ENCODE assay signal across 8 cellular contexts in genomic region chr6:27478706-27479318, GRCh38. TPM values are rescaled to one million over a fixed set of nuclear protein-coding genes. Genes with fewer than 3 reads are reported as not detected.
DNase-seq lines count a peak whose midpoint lies in the region; ATAC-seq and TF ChIP-seq lines count a peak whose summit lies in the region.

No MANE protein-coding gene starts in this region.

- H3K36me3 Mint-ChIP-seq in activated T-cell treated with anti-CD3 and anti-CD28 coated beads, Interleukin-2, amount 50 U/mL, for 72 hours (ENCODE audit: insufficient read depth in 2 of 2): peaks cover 1% of the 10 kb centered on the region in 2 donors
- peaks cover 0 to 4% (median 0%) of the 10 kb centered on the region in 5 donors for H3K36me3 Mint-ChIP-seq in naive thymus-derived CD4-positive, alpha-beta T cell
- H3K36me3 Mint-ChIP-seq in stimulated activated naive B cell treated with anti-CD40 and anti-IgM and Interleukin-4, amounts not matched to agents 10 μg/mL and 1 μg/mL and 100 μg/mL, for 72 hours: no peaks in the 10 kb centered on the region

- H3F3A ChIP-seq in PC-3 (ENCODE audit: low read length, unreplicated experiment): no peaks in the 10 kb centered on the region

- BruUV-seq in PC-3 (replicated peaks; lab: Mats Ljungman, UMichigan): no TSS peak

- no peak overlapping the region for H3K4me3 Mint-ChIP-seq in activated T-cell treated with anti-CD3 and anti-CD28 coated beads, Interleukin-2, amount 50 U/mL, for 72 hours
- H3K4me3 Mint-ChIP-seq in naive thymus-derived CD4-positive, alpha-beta T cell: no peak overlapping the region
- no peak overlapping the region for H3K4me3 Mint-ChIP-seq in stimulated activated naive B cell treated with anti-CD40 and anti-IgM and Interleukin-4, amounts not matched to agents 10 μg/mL and 1 μg/mL and 100 μg/mL, for 72 hours

- H3K79me2 ChIP-seq in PC-3 (ENCODE audit: low read length) (no peaks in the 10 kb centered on the region), fibroblast of lung (ENCODE audit: control insufficient read depth, insufficient read depth, low read length) (no peaks in the 10 kb centered on the region)

- TF ChIP-seq EP300 in Ishikawa (IDR thresholded peaks at IDR 0.05; ENCODE audit: borderline replicate concordance): no peak

- H3K4me1 Mint-ChIP-seq in activated T-cell treated with anti-CD3 and anti-CD28 coated beads, Interleukin-2, amount 50 U/mL, for 72 hours (ENCODE audit: low read depth): peaks cover 10% of the 10 kb centered on the region
- H3K4me1 Mint-ChIP-seq in naive thymus-derived CD4-positive, alpha-beta T cell: peaks cover 0 to 9% (median 5%) of the 10 kb centered on the region in 7 donors
- H3K4me1 Mint-ChIP-seq in stimulated activated naive B cell treated with anti-CD40 and anti-IgM and Interleukin-4, amounts not matched to agents 10 μg/mL and 1 μg/mL and 100 μg/mL, for 72 hours: no peaks in the 10 kb centered on the region

- CTCF ChIA-PET in PC-3 (lab: Charles Lee): no interaction called here
- CTCF ChIA-PET in naive thymus-derived CD4-positive, alpha-beta T cell (lab: Charles Lee): interaction anchor here (0.8 to 1.5 kb wide), 10 partner anchors 9 to 320 kb away, joined by 3 to 8 read pairs (median 4); no protein-coding TSS in a partner anchor

- H3K9ac ChIP-seq in PC-3 (ENCODE audit: low read length) (peak overlapping the region; percentile 76), fibroblast of lung (ENCODE audit: insufficient read depth, low read length) (peak overlapping the region; percentile 83)

- H2AFZ ChIP-seq in PC-3 (ENCODE audit: low read length) (peak overlapping the region; percentile 91), fibroblast of lung (ENCODE audit: low read length) (peak overlapping the region; percentile 93)

- H3K4me2 ChIP-seq in PC-3 (ENCODE audit: low read length): peak overlapping the region; percentile 80
- H3K4me2 ChIP-seq in fibroblast of lung (ENCODE audit: extremely low read depth, insufficient read depth, low read length): peak overlapping the region; percentile 93

- no peaks in the 10 kb centered on the region for H3K27me3 Mint-ChIP-seq in activated T-cell treated with anti-CD3 and anti-CD28 coated beads, Interleukin-2, amount 50 U/mL, for 72 hours (ENCODE audit: low read depth)
- peaks cover 0 to 17% (median 0%) of the 10 kb centered on the region in 5 donors for H3K27me3 Mint-ChIP-seq in naive thymus-derived CD4-positive, alpha-beta T cell
- H3K27me3 Mint-ChIP-seq in stimulated activated naive B cell treated with anti-CD40 and anti-IgM and Interleukin-4, amounts not matched to agents 10 μg/mL and 1 μg/mL and 100 μg/mL, for 72 hours: no peaks in the 10 kb centered on the region

- DNase-seq in DMS114 treated with DMSO at 0.1 percent for 48 hours (lab: John Stamatoyannopoulos, UW; ENCODE audit: unreplicated experiment): peak; percentile 87
- DNase-seq in PC-3: peak; percentile 93
- DNase-seq in activated T-cell treated with anti-CD3 and anti-CD28 coated beads, Interleukin-2, amount 50 U/mL, for 72 hours: peak; percentile 84 to 86
- peak; percentile 89 to 96 for DNase-seq in fibroblast of lung (ENCODE audit: low read depth in 2 of 2)
- peak; percentile 71 to 94 (median 90) for DNase-seq in naive thymus-derived CD4-positive, alpha-beta T cell
- peak; percentile 86 for DNase-seq in stimulated activated naive B cell treated with anti-CD40 and anti-IgM and Interleukin-4, amounts not matched to agents 10 μg/mL and 1 μg/mL and 100 μg/mL, for 72 hours

- H3K36me3 ChIP-seq in PC-3 (ENCODE audit: low read depth, low read length) (no peaks in the 10 kb centered on the region), fibroblast of lung (ENCODE audit: control insufficient read depth, insufficient read depth, low read length) (no peaks in the 10 kb centered on the region)
- H3K36me3 ChIP-seq in naive thymus-derived CD4-positive, alpha-beta T cell (ENCODE audit: control insufficient read depth in 2 of 3, insufficient read depth in 3 of 3, low read length in 3 of 3): peaks cover 0 to 7% (median 0%) of the 10 kb centered on the region in 3 experiments

- no peaks in the 10 kb centered on the region for H3K9me2 ChIP-seq in PC-3 (replicated peaks; ENCODE audit: low read length)

- H3K9me3 ChIP-seq in PC-3 (ENCODE audit: low read length): no peaks in the 10 kb centered on the region
- H3K9me3 ChIP-seq in fibroblast of lung (ENCODE audit: control insufficient read depth, insufficient read depth, low read depth, low read length): no peaks in the 10 kb centered on the region
- no peaks in the 10 kb centered on the region for H3K9me3 ChIP-seq in naive thymus-derived CD4-positive, alpha-beta T cell (ENCODE audit: control insufficient read depth in 2 of 3, low read length in 3 of 3)

- H3K27ac Mint-ChIP-seq in activated T-cell treated with anti-CD3 and anti-CD28 coated beads, Interleukin-2, amount 50 U/mL, for 72 hours: no peak overlapping the region
- no peak overlapping the region for H3K27ac Mint-ChIP-seq in naive thymus-derived CD4-positive, alpha-beta T cell
- no peak overlapping the region for H3K27ac Mint-ChIP-seq in stimulated activated naive B cell treated with anti-CD40 and anti-IgM and Interleukin-4, amounts not matched to agents 10 μg/mL and 1 μg/mL and 100 μg/mL, for 72 hours

- POLR2A ChIA-PET in PC-3 (lab: Charles Lee; ENCODE audit: unreplicated experiment): no interaction called here
- POLR2A ChIA-PET in naive thymus-derived CD4-positive, alpha-beta T cell (lab: Charles Lee): interaction anchor here (0.6 to 2.7 kb wide), 56 partner anchors 7 to 1487 kb away, joined by 3 to 25 read pairs (median 5); partner anchors contain the start of gene ZNF391

- ATAC-seq in GM21717 (IDR thresholded peaks at IDR 0.05; ENCODE audit: unreplicated experiment) (peak; percentile 66), PC-3 (peak; percentile 87)
- peak; percentile 83 for ATAC-seq in activated T-cell treated with anti-CD3 and anti-CD28 coated beads, Interleukin-2, amount 50 U/mL, for 72 hours (replicated peaks in 1 of 2)
- peak; percentile 74 for ATAC-seq in naive thymus-derived CD4-positive, alpha-beta T cell
- peak; percentile 74 to 79 for ATAC-seq in stimulated activated naive B cell treated with anti-CD40 and anti-IgM and Interleukin-4, amounts not matched to agents 10 μg/mL and 1 μg/mL and 100 μg/mL, for 72 hours (replicated peaks)

- no peaks in the 10 kb centered on the region for H3K9me3 Mint-ChIP-seq in activated T-cell treated with anti-CD3 and anti-CD28 coated beads, Interleukin-2, amount 50 U/mL, for 72 hours
- H3K9me3 Mint-ChIP-seq in naive thymus-derived CD4-positive, alpha-beta T cell: peaks cover 0 to 2% (median 0%) of the 10 kb centered on the region in 11 donors
- H3K9me3 Mint-ChIP-seq in stimulated activated naive B cell treated with anti-CD40 and anti-IgM and Interleukin-4, amounts not matched to agents 10 μg/mL and 1 μg/mL and 100 μg/mL, for 72 hours: no peaks in the 10 kb centered on the region

- no peak for TF ChIP-seq RAD21 in Ishikawa (IDR thresholded peaks at IDR 0.05; ENCODE audit: low read depth)

- peak overlapping the region; percentile 81 for H3K27ac ChIP-seq in PC-3 (ENCODE audit: low read length)
- H3K27ac ChIP-seq in fibroblast of lung (ENCODE audit: insufficient read depth, low read length): peak overlapping the region; percentile 98
- H3K27ac ChIP-seq in naive thymus-derived CD4-positive, alpha-beta T cell (ENCODE audit: low read depth, low read length): peak overlapping the region; percentile 97

- peak overlapping the region; percentile 83 for H3K4me3 ChIP-seq in PC-3 (ENCODE audit: low read length)
- peak overlapping the region; percentile 79 to 97 (median 93) for H3K4me3 ChIP-seq in fibroblast of lung (replicated peaks in 1 of 4; ENCODE audit: control extremely low read depth in 1 of 4, insufficient read depth in 1 of 4, low read depth in 3 of 4, low read length in 4 of 4)
- peak overlapping the region; percentile 95 for H3K4me3 ChIP-seq in naive thymus-derived CD4-positive, alpha-beta T cell (ENCODE audit: low read length)

- H3K27me3 ChIP-seq in PC-3 (ENCODE audit: low read length) (no peaks in the 10 kb centered on the region), fibroblast of lung (ENCODE audit: control insufficient read depth, insufficient read depth, low read length) (no peaks in the 10 kb centered on the region)
- H3K27me3 ChIP-seq in naive thymus-derived CD4-positive, alpha-beta T cell (ENCODE audit: control insufficient read depth in 2 of 2, insufficient read depth in 2 of 2, low read length in 2 of 2): no peaks in the 10 kb centered on the region

- peaks cover 8% of the 10 kb centered on the region; the same call in 1 of the 2 replicates for H3K4me1 ChIP-seq in PC-3 (ENCODE audit: insufficient read depth, low read length)
- H3K4me1 ChIP-seq in fibroblast of lung (ENCODE audit: control insufficient read depth, extremely low read depth, insufficient read depth, low read length): no peaks in the 10 kb centered on the region
- H3K4me1 ChIP-seq in naive thymus-derived CD4-positive, alpha-beta T cell (ENCODE audit: control insufficient read depth in 2 of 2, insufficient read depth in 2 of 2, low read length in 2 of 2): peaks cover 9 to 12% of the 10 kb centered on the region in 2 donors

- TF ChIP-seq CTCF in PC-3 (conservative IDR thresholded peaks at IDR 0.05; ENCODE audit: low read depth, low read length): no peak
- TF ChIP-seq CTCF in fibroblast of lung (conservative IDR thresholded peaks at IDR 0.05 in 1 of 2, IDR thresholded peaks at IDR 0.05 in 1 of 2; ENCODE audit: low read depth in 1 of 2, low read length in 2 of 2): no peak

- no peaks in the 10 kb centered on the region for H4K20me1 ChIP-seq in PC-3 (ENCODE audit: low read length)
- H4K20me1 ChIP-seq in fibroblast of lung (ENCODE audit: control insufficient read depth, extremely low read depth, insufficient read depth, low read length): no peaks in the 10 kb centered on the region

- intact Hi-C loops in PC-3 (cut with micrococcal nuclease): loop anchor here (1.0 to 10.0 kb wide), 6 partner anchors 24 to 274 kb away; partner anchors contain the start of gene POM121L2
- intact Hi-C loops in naive thymus-derived CD4-positive, alpha-beta T cell (cut with micrococcal nuclease): loop anchor here (1.0 to 10.0 kb wide), 47 partner anchors 8 to 1504 kb away; partner anchors contain the start of genes POM121L2 (in 2 of the 2), ZNF391 (in 2 of the 2), ABT1 (in 1 of the 2) and HMGN4 (in 1 of the 2)

RNA-seq across cellular contexts. Expression of gene ZNF184, which starts 5.9 kb away (rescaled TPM):
- 7.0 and 10.2 TPM in 2 replicates for total RNA-seq in PC-3 (2014; rRNA removed)
- 10 to 100 TPM; 12.3 to 13.1 TPM for total RNA-seq in activated T-cell treated with anti-CD3 and anti-CD28 coated beads, Interleukin-2, amount 50 U/mL, for 72 hours
- 9.0 and 9.4 TPM in 2 replicates for total RNA-seq in fibroblast of lung
- polyA plus RNA-seq in fibroblast of lung: 4.3 and 5.2 TPM in 2 replicates
- polyA plus RNA-seq in fibroblast of lung (2012): 3.2 and 3.3 TPM in 2 replicates
- polyA minus RNA-seq in fibroblast of lung (ENCODE audit: low replicate concordance): 0.74 and 0.75 TPM in 2 replicates
- 10 to 100 TPM in 4 of 5 experiments, 1 to 10 TPM in 1; 9.6 to 13.7 (median 12.3) TPM for total RNA-seq in naive thymus-derived CD4-positive, alpha-beta T cell
- 10 to 100 TPM in 1 of 2 donors, 1 to 10 TPM in 1; 7.0 to 12.6 TPM for polyA plus RNA-seq in naive thymus-derived CD4-positive, alpha-beta T cell

Comparison
In these comparisons a context has a peak if more than half of its experiments do, and no peak if none do; other contexts are left out.
1. Peak in every context shown above with its lines: DNase-seq, ATAC-seq, H3K4me3 ChIP-seq and H3K27ac ChIP-seq.